11 cellular contexts compared by ENCODE assay signal in genomic region chr5:109485030-109485429, GRCh38.
DNase-seq lines count a peak whose midpoint lies in the region; ATAC-seq and TF ChIP-seq lines count a peak whose summit lies in the region.
"Had no signal": no experiment of that assay in that cellular context is flagged by ENCODE, and none has a peak within 500 bp of the region (broad histone marks: within the 10 kb centered on the region; RNA-seq: fewer than 3 reads in every experiment).

No MANE protein-coding gene starts in this region.

- H3K4me1 ChIP-seq in right atrium auricular region, result peaks cover 0 to 28% of the 10 kb centered on the region in 2 donors
- no peaks in the 10 kb centered on the region for H3K4me1 ChIP-seq in testis
- H3K4me1 ChIP-seq in PC-9 (replicated peaks; ENCODE audit: insufficient read depth), result no peaks in the 10 kb centered on the region

- intact Hi-C loops in testis (cut with DNase I; ENCODE audit: low total_unique reads) (no loop called here), PC-9 (cut with micrococcal nuclease; ENCODE audit: unreplicated experiment) (no loop called here)

- no peaks in the 10 kb centered on the region for H3K36me3 ChIP-seq in MG63
- H3K36me3 ChIP-seq in right atrium auricular region, result no peaks in the 10 kb centered on the region
- H3K36me3 ChIP-seq in testis (ENCODE audit: low read depth, missing control alignments), result no peaks in the 10 kb centered on the region
- no peaks in the 10 kb centered on the region for H3K36me3 ChIP-seq in PC-9 (ENCODE audit: low read depth)
- H3K36me3 ChIP-seq: ascending aorta had no signal

- H3K27ac ChIP-seq in right atrium auricular region (no peak overlapping the region), testis (no peak overlapping the region), PC-9 (no peak overlapping the region)
- H3K27ac ChIP-seq: ascending aorta had no signal

- H3K4me3 ChIP-seq in MG63, result no peak overlapping the region
- no peak overlapping the region for H3K4me3 ChIP-seq in right atrium auricular region
- H3K4me3 ChIP-seq in testis, result no peak overlapping the region
- H3K4me3 ChIP-seq in PC-9, result no peak overlapping the region
- H3K4me3 ChIP-seq: ascending aorta had no signal

- POLR2A ChIA-PET in PC-9 (lab: Charles Lee; ENCODE audit: unreplicated experiment), result no interaction called here

- H3K4me3 Mint-ChIP-seq in T-helper 17 cell, result no peak overlapping the region
- H3K4me3 Mint-ChIP-seq: naive B cell had no signal

- TF ChIP-seq CTCF in right atrium auricular region (IDR thresholded peaks at IDR 0.05) (no peak), testis (IDR thresholded peaks at IDR 0.05) (no peak), PC-9 (conservative IDR thresholded peaks at IDR 0.05) (no peak)

- H3K27me3 Mint-ChIP-seq in T-helper 17 cell, result peaks cover 18% of the 10 kb centered on the region

- WGBS in testis, 2 donors, result 37 to 56% methylated on average over 8 of the region's 8 CpGs

- H4K20me1 ChIP-seq in PC-9 (ENCODE audit: insufficient read depth), result no peaks in the 10 kb centered on the region

- no peaks in the 10 kb centered on the region for H3K36me3 Mint-ChIP-seq in T-helper 17 cell (ENCODE audit: low read depth)
- H3K36me3 Mint-ChIP-seq: naive B cell had no signal

- peaks cover 2% of the 10 kb centered on the region for H3K4me1 Mint-ChIP-seq in T-helper 17 cell

- ATAC-seq in T-helper 17 cell, result no peak
- ATAC-seq in GM19463 (IDR thresholded peaks at IDR 0.05; ENCODE audit: unreplicated experiment), result no peak

- no peaks in the 10 kb centered on the region for H3F3A ChIP-seq in PC-9 (ENCODE audit: insufficient read depth, low read depth)

- no peak for TF ChIP-seq POLR2A in testis (IDR thresholded peaks at IDR 0.05)

- no peak overlapping the region for H3K27ac Mint-ChIP-seq in T-helper 17 cell

- H3K9me2 ChIP-seq in PC-9 (ENCODE audit: insufficient read depth), result no peaks in the 10 kb centered on the region

- H2AFZ ChIP-seq in PC-9, result no peak overlapping the region

- H3K27me3 ChIP-seq in MG63, result no peaks in the 10 kb centered on the region
- no peaks in the 10 kb centered on the region for H3K27me3 ChIP-seq in right atrium auricular region
- H3K27me3 ChIP-seq in testis, result no peaks in the 10 kb centered on the region
- H3K27me3 ChIP-seq in PC-9 (ENCODE audit: insufficient read depth, low read depth), result no peaks in the 10 kb centered on the region
- H3K27me3 ChIP-seq: ascending aorta had no signal

- H3K4me2 ChIP-seq in PC-9, result no peak overlapping the region

- no TSS peak for BruUV-seq in PC-9 (replicated peaks; lab: Mats Ljungman, UMichigan)

- no peaks in the 10 kb centered on the region for H3K79me2 ChIP-seq in PC-9 (ENCODE audit: low read depth)

- DNase-seq in MG63 (peak; percentile 41), RPMI8226 (peak; percentile 79), right atrium auricular region (ENCODE audit: low spot score) (peak; percentile 67), testis (peak; percentile 78), T-helper 17 cell (no peak), hepatic stellate cell (ENCODE audit: low spot score) (no peak), PC-9 (no peak)
- DNase-seq: naive B cell; stimulated activated naive CD4-positive, alpha-beta T cell had no signal

- CTCF ChIA-PET in PC-9 (lab: Charles Lee), result no interaction called here

- H3K9me3 ChIP-seq in MG63 (peaks cover 2% of the 10 kb centered on the region), right atrium auricular region (no peaks in the 10 kb centered on the region), testis (no peaks in the 10 kb centered on the region), T-helper 17 cell (ENCODE audit: control insufficient read depth, low read length, poor library complexity, severe bottlenecking) (no peaks in the 10 kb centered on the region), PC-9 (ENCODE audit: insufficient read depth, low read depth) (no peaks in the 10 kb centered on the region)
- H3K9me3 ChIP-seq: ascending aorta had no signal

Comparison
In these comparisons a context has a peak if more than half of its experiments do, and no peak if none do; other contexts are left out.
1. DNase-seq: peak in MG63 (single experiment), RPMI8226 (single experiment), right atrium auricular region (single experiment) and testis (single experiment); none in T-helper 17 cell (0 of 3), hepatic stellate cell (single experiment) and PC-9 (0 of 2).